ENCODE assay signal across 16 cellular contexts in the genomic region with DNA sequence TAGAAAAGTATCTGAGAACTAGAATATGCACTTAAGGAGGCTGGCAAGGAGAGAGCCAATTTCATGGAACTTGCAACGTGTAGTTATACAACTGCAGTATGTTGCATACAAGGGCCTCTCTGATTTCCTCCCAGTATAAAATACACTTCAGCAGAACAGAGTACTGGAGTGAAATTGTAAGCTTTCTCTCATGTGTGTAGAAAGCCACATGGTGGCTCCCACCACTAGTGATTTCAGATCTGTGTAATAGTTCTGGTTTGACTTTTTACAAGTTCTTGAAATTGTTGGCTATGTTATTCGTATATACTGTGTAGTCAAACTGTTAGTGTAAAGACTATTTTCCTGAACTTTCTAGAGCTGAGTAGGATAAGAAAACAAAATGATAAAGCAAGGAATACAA. TPM values are rescaled to one million over a fixed set of nuclear protein-coding genes. Genes with fewer than 3 reads are reported as not detected.
A peak's percentile ranks its signal among the peaks of the same experiment; 100 is the strongest.
DNase-seq lines count a peak whose midpoint lies in the region; ATAC-seq and TF ChIP-seq lines count a peak whose summit lies in the region.
"Had no signal": no experiment of that assay in that cellular context is flagged by ENCODE, and none has a peak within 500 bp of the region (broad histone marks: within the 10 kb centered on the region; RNA-seq: fewer than 3 reads in every experiment).

No MANE protein-coding gene starts in this region.

- H3K79me2 ChIP-seq in OCI-LY7 (ENCODE audit: insufficient read depth, low read depth, low read length): no peaks in the 10 kb centered on the region

- peak; percentile 87 for ATAC-seq in GM18867 (IDR thresholded peaks at IDR 0.05; ENCODE audit: unreplicated experiment)
- ATAC-seq in HG02798 (IDR thresholded peaks at IDR 0.05; ENCODE audit: poor library complexity, unreplicated experiment): peak; percentile 81
- ATAC-seq in GM19455 (IDR thresholded peaks at IDR 0.05; ENCODE audit: unreplicated experiment): no peak

- POLR2A ChIA-PET in GM10248 (lab: Yijun Ruan, JAX): no interaction called here
- POLR2A ChIA-PET in OCI-LY7 (lab: Charles Lee): interaction anchor here (0.7 to 1.3 kb wide), 3 partner anchors 10 to 17 kb away, joined by 3 to 7 read pairs (median 5); no protein-coding TSS in a partner anchor

- H3K36me3 ChIP-seq in OCI-LY7 (ENCODE audit: insufficient read depth, low read length) (no peaks in the 10 kb centered on the region), breast epithelium (no peaks in the 10 kb centered on the region)
- H3K36me3 ChIP-seq: left ventricle myocardium inferior, ovary had no signal

- H2AFZ ChIP-seq in OCI-LY7 (ENCODE audit: low read length): peak overlapping the region; percentile 73
- H2AFZ ChIP-seq: PC-9 had no signal

- no peak overlapping the region for H3K4me2 ChIP-seq in OCI-LY7 (ENCODE audit: low read length)
- H3K4me2 ChIP-seq: KMS-11, PC-9 had no signal

- H3K9me2 ChIP-seq in OCI-LY7 (ENCODE audit: insufficient read depth, low read length): no peaks in the 10 kb centered on the region

- no peak overlapping the region for H3K4me3 Mint-ChIP-seq in endothelial cell (ENCODE audit: unreplicated experiment)

- H4K20me1 ChIP-seq in OCI-LY7 (ENCODE audit: insufficient read depth, low read length): no peaks in the 10 kb centered on the region

- H3K27me3 ChIP-seq in breast epithelium: no peaks in the 10 kb centered on the region
- H3K27me3 ChIP-seq: ovary had no signal

- CTCF ChIA-PET in GM10248 (lab: Yijun Ruan, JAX) (interaction anchor here (1.0 to 1.4 kb wide), 4 partner anchors 8 to 14 kb away, joined by 3 to 4 read pairs (median 4); no protein-coding TSS in a partner anchor), OCI-LY7 (lab: Charles Lee; ENCODE audit: unreplicated experiment) (no interaction called here)

- H3K9me3 ChIP-seq in OCI-LY7 (ENCODE audit: low read length) (peaks cover 7% of the 10 kb centered on the region; the same call in 1 of the 2 replicates), breast epithelium (no peaks in the 10 kb centered on the region)
- H3K9me3 ChIP-seq: ovary had no signal

- TF ChIP-seq POLR2A in breast epithelium (IDR thresholded peaks at IDR 0.05): no peak

- H3K27ac Mint-ChIP-seq in endothelial cell (ENCODE audit: unreplicated experiment): no peak overlapping the region

- intact Hi-C loops in OCI-LY7 (cut with micrococcal nuclease; ENCODE audit: unreplicated experiment) (no loop called here), breast epithelium (cut with DNase I; ENCODE audit: low total_unique reads) (no loop called here)

- TF ChIP-seq CTCF in GM10248 (IDR thresholded peaks at IDR 0.05; ENCODE audit: control extremely low read depth, extremely low read depth, low read depth, missing control alignments) (peak; percentile 27), OCI-LY7 (conservative IDR thresholded peaks at IDR 0.05; ENCODE audit: low read length) (peak; percentile 55; the same call in 1 of the 2 replicates), breast epithelium (IDR thresholded peaks at IDR 0.05) (no peak), endothelial cell (IDR thresholded peaks at IDR 0.05; ENCODE audit: unreplicated experiment) (no peak)

- H3K27ac ChIP-seq in OCI-LY7 (ENCODE audit: low read depth, low read length, poor library complexity, severe bottlenecking) (no peak overlapping the region), breast epithelium (no peak overlapping the region)
- H3K27ac ChIP-seq: KMS-11, left ventricle myocardium inferior, ovary, PC-9 had no signal

- DNase-seq in GM10248 (ENCODE audit: extremely low spot score) (no peak), OCI-LY7 (ENCODE audit: low spot score) (peak; percentile 53), breast epithelium (ENCODE audit: low spot score in 2 of 2) (no peak), SK-N-DZ (ENCODE audit: low spot score) (no peak), endothelial cell (ENCODE audit: low spot score) (no peak)
- DNase-seq: activated CD4-positive, alpha-beta T cell treated with anti-CD3 and anti-CD28 coated beads for 4 hours; activated naive CD4-positive, alpha-beta T cell treated with Interleukin-2 at 50 U/mL for 16 hours; left ventricle myocardium inferior; NCI-H446; ovary; PC-9; stimulated activated CD4-positive, alpha-beta T cell treated with anti-CD3 and anti-CD28 coated beads, Interleukin-4, amount 100 ng/mL, for 24 hours had no signal

- no TSS peak for BruUV-seq in OCI-LY7 (replicated peaks; lab: Mats Ljungman, UMichigan)

- no peak overlapping the region for H3K4me3 ChIP-seq in OCI-LY7 (ENCODE audit: low read depth, low read length, poor library complexity, severe bottlenecking)
- no peak overlapping the region for H3K4me3 ChIP-seq in breast epithelium
- H3K4me3 ChIP-seq: left ventricle myocardium inferior, ovary, PC-9 had no signal

- no peaks in the 10 kb centered on the region for H3K36me3 Mint-ChIP-seq in endothelial cell (ENCODE audit: low read depth, unreplicated experiment)

- H3K4me1 Mint-ChIP-seq in endothelial cell (ENCODE audit: unreplicated experiment): no peaks in the 10 kb centered on the region

- H3K27me3 Mint-ChIP-seq in endothelial cell (ENCODE audit: unreplicated experiment): no peaks in the 10 kb centered on the region

- H3K4me1 ChIP-seq in OCI-LY7 (ENCODE audit: insufficient read depth, low read length, poor library complexity, severe bottlenecking) (peaks cover 6% of the 10 kb centered on the region), breast epithelium (no peaks in the 10 kb centered on the region)
- H3K4me1 ChIP-seq: left ventricle myocardium inferior had no signal

- H3K9me3 Mint-ChIP-seq in endothelial cell (ENCODE audit: unreplicated experiment): no peaks in the 10 kb centered on the region

RNA-seq across cellular contexts. Expression of gene LMO3, which starts 16.4 kb away (rescaled TPM):
- total RNA-seq in OCI-LY7 (2014; rRNA removed; shearing (Covaris generic)): 12.3 and 13.1 TPM in 2 replicates
- total RNA-seq in OCI-LY7 (2022) (10.6 and 14.5 TPM in 2 replicates), breast epithelium (10 to 100 TPM in 2 of 3 donors, 1 to 10 TPM in 1; 6.9 to 56.3 (median 16.5) TPM), endothelial cell (ENCODE audit: unreplicated experiment) (not detected)
- polyA plus RNA-seq in SK-N-DZ (2014; cell fraction: cytosol; rRNA removed): 8.3 and 9.6 TPM in 2 replicates
- 9.3 and 12.6 TPM in 2 replicates for polyA plus RNA-seq in SK-N-DZ (2014; cell fraction: nucleus; rRNA removed)
- total RNA-seq: PC-9 had no signal

Comparison
In these comparisons a context has a peak if more than half of its experiments do, and no peak if none do; other contexts are left out.
1. CTCF ChIP-seq: peak in GM10248 (single experiment) and OCI-LY7 (single experiment); none in breast epithelium (0 of 3) and endothelial cell (single experiment).